Comparison of ENCODE assay signal across 20 cellular contexts in genomic region chr12:3065300-3065699, GRCh38.
"Had no signal": no experiment of that assay in that cellular context is flagged by ENCODE, and none has a peak within 500 bp of the region (broad histone marks: within the 10 kb centered on the region; RNA-seq: fewer than 3 reads in every experiment).

No MANE protein-coding gene starts in this region.

- H3K4me3 ChIP-seq: esophagus squamous epithelium, left ventricle myocardium inferior, lower lobe of right lung, right atrium auricular region, sigmoid colon, skin epidermis, suprapubic skin, thyroid gland, upper lobe of right lung, vagina had no signal

- H3K9me3 ChIP-seq: suprapubic skin, thyroid gland, upper lobe of right lung, vagina had no signal

- H3K9me3 Mint-ChIP-seq: dendritic cell treated with granulocyte-macrophage colony-stimulating factor and Interleukin-4, amounts not matched to agents 40 ng/mL and 50 ng/mL, for 4 days had no signal

- DNase-seq: effector memory CD8-positive, alpha-beta T cell; esophagus squamous epithelium; foreskin keratinocyte; kidney; left cardiac atrium; left ventricle myocardium inferior; lower lobe of right lung; naive B cell; nephron progenitor cell; sigmoid colon; stimulated activated CD4-positive, alpha-beta T cell treated with anti-CD3 and anti-CD28 coated beads, Interleukin-12 subunit alpha, Interleukin-12 subunit beta, amount 100 ng/mL, for 4 hours; stimulated activated CD4-positive, alpha-beta T cell treated with anti-CD3 and anti-CD28 coated beads, Interleukin-2, amount 100 ng/mL, for 48 hours; stimulated activated naive CD4-positive, alpha-beta T cell treated with Interleukin-2 at 50 U/mL for 16 hours; thyroid gland; upper lobe of right lung had no signal

- H3K27me3 ChIP-seq: right atrium auricular region, sigmoid colon, suprapubic skin, thyroid gland, upper lobe of right lung, vagina had no signal

- H3K27ac ChIP-seq: esophagus squamous epithelium, foreskin keratinocyte, left ventricle myocardium inferior, lower lobe of right lung, right atrium auricular region, sigmoid colon, skin epidermis, suprapubic skin, thyroid gland, upper lobe of right lung, vagina had no signal

- ATAC-seq: effector memory CD8-positive, alpha-beta T cell; foreskin keratinocyte; left cardiac atrium; lower lobe of right lung; upper lobe of right lung had no signal

- H3K4me1 ChIP-seq: foreskin keratinocyte, right atrium auricular region, suprapubic skin, upper lobe of right lung had no signal

- H3K27ac Mint-ChIP-seq: dendritic cell treated with granulocyte-macrophage colony-stimulating factor and Interleukin-4, amounts not matched to agents 40 ng/mL and 50 ng/mL, for 4 days; effector memory CD8-positive, alpha-beta T cell; naive B cell; nephron progenitor cell had no signal

- H3K4me3 Mint-ChIP-seq: dendritic cell treated with granulocyte-macrophage colony-stimulating factor and Interleukin-4, amounts not matched to agents 40 ng/mL and 50 ng/mL, for 4 days; effector memory CD8-positive, alpha-beta T cell; naive B cell; nephron progenitor cell had no signal

- H3K36me3 ChIP-seq: esophagus squamous epithelium, left ventricle myocardium inferior, lower lobe of right lung, right atrium auricular region, sigmoid colon, suprapubic skin, thyroid gland, upper lobe of right lung, vagina had no signal
